In genomic region chr18:9404565-9405060, GRCh38 we compare ENCODE assay signal across 1 cellular context.
TF ChIP-seq lines count a peak whose summit lies in the region.

No MANE protein-coding gene starts in this region.

TF ChIP-seq in K562, 482 proteins besides CTCF, POLR2A, EP300 and RAD21 (continued from another document and continues in another):
- 0 out of 2 replicates have a peak, but pooled peaks have one; percentile 47 for TF ChIP-seq HBP1 (CRISPR knock-in tag; IDR thresholded peaks at IDR 0.05)
- no peak for TF ChIP-seq JUNB (CRISPR knock-in tag; conservative IDR thresholded peaks at IDR 0.05)
- peak; percentile 40; the same call in 1 of the 2 replicates for TF ChIP-seq ESRRA (IDR thresholded peaks at IDR 0.05; ENCODE audit: borderline replicate concordance, low read depth)
- TF ChIP-seq HNRNPL (IDR thresholded peaks at IDR 0.05; ENCODE audit: low read depth, low read length) = no peak
- TF ChIP-seq CBFA2T3 (IDR thresholded peaks at IDR 0.05) = peak; percentile 78
- TF ChIP-seq MAFF (IDR thresholded peaks at IDR 0.05; ENCODE audit: low read length) = no peak
- peak; percentile 85 to 92 for TF ChIP-seq MNT (conservative IDR thresholded peaks at IDR 0.05)
- TF ChIP-seq REST (CRISPR knock-in tag; IDR thresholded peaks at IDR 0.05; ENCODE audit: low read depth) = no peak
- TF ChIP-seq RNF219 (CRISPR knock-in tag; IDR thresholded peaks at IDR 0.05) = no peak
- TF ChIP-seq MAFG (tag; conservative IDR thresholded peaks at IDR 0.05) = 0 out of 2 replicates have a peak, but pooled peaks have one; percentile 2
- no peak for TF ChIP-seq ZNF445 (CRISPR knock-in tag; IDR thresholded peaks at IDR 0.05; ENCODE audit: low read depth)
- TF ChIP-seq FOSL1 (tag; conservative IDR thresholded peaks at IDR 0.05) = peak; percentile 81
- TF ChIP-seq SREBF2 (CRISPR knock-in tag; IDR thresholded peaks at IDR 0.05) = no peak
- TF ChIP-seq HDAC6 (IDR thresholded peaks at IDR 0.05; ENCODE audit: low read depth, low read length) = no peak
- no peak for TF ChIP-seq RHOXF2B (CRISPR knock-in tag; conservative IDR thresholded peaks at IDR 0.05)
- no peak for TF ChIP-seq LARP7 (IDR thresholded peaks at IDR 0.05)
- TF ChIP-seq ZNF184 (CRISPR knock-in tag; IDR thresholded peaks at IDR 0.05) = no peak
- peak; percentile 79; the same call in 1 of the 2 replicates for TF ChIP-seq NFRKB (IDR thresholded peaks at IDR 0.05; ENCODE audit: low read depth)
- peak; percentile 66 for TF ChIP-seq TEAD4 (IDR thresholded peaks at IDR 0.05; ENCODE audit: low read length)
- no peak for TF ChIP-seq TEAD4 (CRISPR knock-in tag; IDR thresholded peaks at IDR 0.05; ENCODE audit: borderline replicate concordance)
- no peak for TF ChIP-seq THRA (IDR thresholded peaks at IDR 0.05)
- TF ChIP-seq NCOR1 (IDR thresholded peaks at IDR 0.05) = peak; percentile 63
- TF ChIP-seq MXI1 (IDR thresholded peaks at IDR 0.05; ENCODE audit: low read depth, low read length) = no peak
- TF ChIP-seq ZNF140 (CRISPR knock-in tag; IDR thresholded peaks at IDR 0.05) = no peak
- no peak for TF ChIP-seq MLX (CRISPR knock-in tag; conservative IDR thresholded peaks at IDR 0.05)
- TF ChIP-seq MLLT1 (IDR thresholded peaks at IDR 0.05) = peak; percentile 10 to 42; a peak in 2 of 4 replicates
- peak; percentile 70 to 75 for TF ChIP-seq E2F6 (IDR thresholded peaks at IDR 0.05; ENCODE audit: borderline replicate concordance in 1 of 2, extremely low read depth in 1 of 2, insufficient read depth in 1 of 2, insufficient read length in 1 of 2, low read depth in 1 of 2, low read length in 1 of 2, poor library complexity in 1 of 2, severe bottlenecking in 1 of 2)
- TF ChIP-seq MAZ (CRISPR knock-in tag; conservative IDR thresholded peaks at IDR 0.05 in 1 of 2, IDR thresholded peaks at IDR 0.05 in 1 of 2) = peak in 1 of 2 experiments; percentile 53; a peak in 1 of 4 replicates
- peak; percentile 64; the same call in 1 of the 2 replicates for TF ChIP-seq EHMT2 (IDR thresholded peaks at IDR 0.05)
- no peak for TF ChIP-seq FOXA1 (IDR thresholded peaks at IDR 0.05; ENCODE audit: borderline replicate concordance)
- peak; percentile 75 for TF ChIP-seq HMBOX1 (IDR thresholded peaks at IDR 0.05)
- no peak for TF ChIP-seq AFF4 (CRISPR knock-in tag; IDR thresholded peaks at IDR 0.05)
- TF ChIP-seq NFIC (IDR thresholded peaks at IDR 0.05) = peak; percentile 52
- peak; percentile 89 for TF ChIP-seq SMARCE1 (IDR thresholded peaks at IDR 0.05)
- no peak for TF ChIP-seq SRSF7 (optimal IDR thresholded peaks at IDR 0.05; ENCODE audit: low read depth, low read length)
- TF ChIP-seq CEBPB (tag; IDR thresholded peaks at IDR 0.05) = no peak
- no peak for TF ChIP-seq RBM14 (IDR thresholded peaks at IDR 0.05; ENCODE audit: borderline replicate concordance, insufficient read depth, low read depth, low read length)
